ENCODE assay signal across 13 cellular contexts in the genomic region with DNA sequence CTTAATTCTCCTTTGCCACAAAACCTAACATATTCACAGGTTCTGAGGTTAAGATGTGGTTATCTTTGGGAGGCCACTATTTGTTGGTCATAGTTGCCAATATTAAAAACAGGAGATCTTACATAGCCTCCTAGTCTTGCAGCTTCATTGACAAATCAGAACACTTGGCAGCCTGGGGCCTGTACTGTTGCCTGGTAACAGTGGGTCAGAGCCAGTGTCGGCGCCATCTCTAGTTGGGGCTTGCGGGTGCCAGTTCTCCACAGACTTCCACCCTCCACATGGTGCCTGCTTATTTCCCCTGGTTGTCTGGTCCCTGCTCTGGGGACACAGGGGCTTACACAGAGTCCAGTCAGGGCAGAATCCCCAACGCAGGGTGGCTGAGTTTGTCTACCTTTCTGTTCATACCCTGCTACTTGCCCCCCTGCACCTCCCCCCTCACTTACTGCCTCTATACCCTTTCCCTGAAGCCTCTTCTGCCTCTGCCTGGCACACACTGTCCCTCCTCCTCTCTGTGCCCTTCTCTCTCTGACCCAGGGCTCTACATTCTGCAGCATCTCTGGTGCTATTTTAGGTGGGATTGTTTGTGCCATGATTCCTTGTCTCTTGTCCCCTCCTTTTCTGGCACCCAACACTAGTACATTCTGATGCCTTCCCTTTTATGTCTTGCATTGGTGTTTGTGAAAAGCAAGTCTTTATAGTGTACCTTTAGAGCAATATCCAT. TPM values are rescaled to one million over a fixed set of nuclear protein-coding genes. Genes with fewer than 3 reads are reported as not detected.
DNase-seq lines count a peak whose midpoint lies in the region; ATAC-seq, FAIRE-seq and TF ChIP-seq lines count a peak whose summit lies in the region.
"Had no signal": no experiment of that assay in that cellular context is flagged by ENCODE, and none has a peak within 500 bp of the region (broad histone marks: within the 10 kb centered on the region; RNA-seq: fewer than 3 reads in every experiment).

No MANE protein-coding gene starts in this region.

- WGBS in lung, 2 donors: 75 to 81% methylated on average over 4 of the region's 4 CpGs
- WGBS in smooth muscle cell (ENCODE audit: low lambda C conversion rate): 98% methylated on average over 4 of the region's 4 CpGs

- no peaks in the 10 kb centered on the region for H3K27me3 ChIP-seq in lung (ENCODE audit: control insufficient read depth, insufficient read depth)
- H3K27me3 ChIP-seq in WERI-Rb-1 (ENCODE audit: insufficient read depth, low read depth, severe bottlenecking): no peaks in the 10 kb centered on the region
- no peaks in the 10 kb centered on the region for H3K27me3 ChIP-seq in smooth muscle cell (ENCODE audit: low read depth)
- H3K27me3 ChIP-seq: tibial nerve had no signal

- peaks cover 17% of the 10 kb centered on the region for H3F3A ChIP-seq in smooth muscle cell (ENCODE audit: low read depth)

- H3K9me3 ChIP-seq in lung (ENCODE audit: control insufficient read depth in 2 of 2, insufficient read depth in 1 of 2, low read length in 1 of 2) (no peaks in the 10 kb centered on the region), WERI-Rb-1 (ENCODE audit: severe bottlenecking) (no peaks in the 10 kb centered on the region), smooth muscle cell (replicated peaks; ENCODE audit: low read depth) (no peaks in the 10 kb centered on the region)
- H3K9me3 ChIP-seq: tibial nerve had no signal

- H3K4me3 ChIP-seq in coronary artery: peak overlapping the region; percentile 33
- no peak overlapping the region for H3K4me3 ChIP-seq in lung
- H3K4me3 ChIP-seq in WERI-Rb-1 (ENCODE audit: low read depth, low read length): no peak overlapping the region
- H3K4me3 ChIP-seq in smooth muscle cell: no peak overlapping the region
- H3K4me3 ChIP-seq: tibial nerve had no signal

- no peak for TF ChIP-seq POLR2A in H54 (IDR thresholded peaks at IDR 0.05; ENCODE audit: low read depth, low read length)

- no peak overlapping the region for H3K4me2 ChIP-seq in smooth muscle cell

- peaks cover 84% of the 10 kb centered on the region for H3K79me2 ChIP-seq in smooth muscle cell (ENCODE audit: low read depth)

- no peaks in the 10 kb centered on the region for H3K36me3 ChIP-seq in lung (ENCODE audit: control insufficient read depth in 2 of 2, insufficient read depth in 2 of 2, low read length in 2 of 2)
- H3K36me3 ChIP-seq in WERI-Rb-1: no peaks in the 10 kb centered on the region
- H3K36me3 ChIP-seq in smooth muscle cell (ENCODE audit: low read depth): no peaks in the 10 kb centered on the region
- H3K36me3 ChIP-seq: tibial nerve had no signal

- peak; percentile 53 to 76 for DNase-seq in NCI-H446 (lab: John Stamatoyannopoulos, UW)
- DNase-seq in coronary artery (ENCODE audit: low spot score): no peak
- no peak for DNase-seq in lung (ENCODE audit: low spot score)
- DNase-seq in superior temporal gyrus (ENCODE audit: extremely low spot score): peak; percentile 90
- DNase-seq in HUDEP-2 (lab: John Stamatoyannopoulos, UW; ENCODE audit: unreplicated experiment in 76 of 76): no peak
- no peak for DNase-seq in WERI-Rb-1
- no peak for DNase-seq in smooth muscle cell (lab: John Stamatoyannopoulos, UW; ENCODE audit: unreplicated experiment)
- no peak for DNase-seq in H54 (ENCODE audit: insufficient read length, low spot score)
- DNase-seq: activated naive CD4-positive, alpha-beta T cell treated with anti-CD3 and anti-CD28 coated beads for 36 hours; CD8-positive, alpha-beta memory T cell; NCI-H82; SW 1271 had no signal

- FAIRE-seq in H54 (lab: Jason Lieb, UNC): no peak

- H3K27ac ChIP-seq in coronary artery (peak overlapping the region; percentile 73 to 81), lung (ENCODE audit: low read depth in 1 of 2, low read length in 1 of 2) (peak overlapping the region; percentile 25 to 77), WERI-Rb-1 (no peak overlapping the region), smooth muscle cell (ENCODE audit: low read depth) (no peak overlapping the region)

- ATAC-seq in lung (ENCODE audit: insufficient read depth, low FRiP score): no peak

- H3K9ac ChIP-seq in smooth muscle cell (ENCODE audit: low read depth): no peak overlapping the region

- TF ChIP-seq CTCF in coronary artery (IDR thresholded peaks at IDR 0.05) (no peak), lung (IDR thresholded peaks at IDR 0.05; ENCODE audit: control extremely low read depth, extremely low read depth) (no peak), WERI-Rb-1 (IDR thresholded peaks at IDR 0.05; ENCODE audit: low read depth, low read length) (no peak), smooth muscle cell (IDR thresholded peaks at IDR 0.05; ENCODE audit: borderline replicate concordance, insufficient read depth, poor library complexity, severe bottlenecking) (no peak)

- peaks cover 99% of the 10 kb centered on the region for H4K20me1 ChIP-seq in smooth muscle cell (ENCODE audit: low read depth)

- H3K4me1 ChIP-seq in lung (ENCODE audit: control insufficient read depth in 2 of 2, insufficient read depth in 2 of 2, low read length in 2 of 2): peaks cover 20 to 32% of the 10 kb centered on the region in 2 donors
- H3K4me1 ChIP-seq in smooth muscle cell (ENCODE audit: low read depth): peaks cover 13% of the 10 kb centered on the region

- H2AFZ ChIP-seq in smooth muscle cell (ENCODE audit: low read depth): no peak overlapping the region

RNA-seq across cellular contexts. Expression of gene EPN2, which starts 13.4 kb away (rescaled TPM):
- total RNA-seq in lung (10 to 100 TPM; 51.0 to 73.7 TPM), smooth muscle cell (27.6 and 35.4 TPM in 2 replicates)
- polyA plus RNA-seq in lung (10 to 100 TPM; 16.7 to 23.8 TPM), smooth muscle cell (46.7 and 61.2 TPM in 2 replicates)

Comparison
In these comparisons a context has a peak if more than half of its experiments do, and no peak if none do; other contexts are left out.
1. DNase-seq: peak in NCI-H446 (2 of 2) and superior temporal gyrus (single experiment); none in coronary artery (single experiment), lung (single experiment), HUDEP-2 (0 of 76), WERI-Rb-1 (single experiment), smooth muscle cell (single experiment) and H54 (single experiment).
2. H3K27ac ChIP-seq: peak in coronary artery (2 of 2) and lung (2 of 2); none in WERI-Rb-1 (single experiment) and smooth muscle cell (single experiment).